In genomic region chr1:231939118-231939517, GRCh38 we compare ENCODE assay signal across 8 cellular contexts.
"Had no signal": no experiment of that assay in that cellular context is flagged by ENCODE, and none has a peak within 500 bp of the region (broad histone marks: within the 10 kb centered on the region; RNA-seq: fewer than 3 reads in every experiment).

No MANE protein-coding gene starts in this region.

- H3K4me3 ChIP-seq: GM12878 had no signal

- ATAC-seq: GM12878 had no signal

- DNase-seq: GDM1, GF-D8 had no signal

- FAIRE-seq: G401.6, GM12878, GM12891, GM12892, GM18507, GM19239 had no signal
